ENCODE assay signal across 8 cellular contexts in genomic region chr10:21526952-21527633, GRCh38. TPM values are rescaled to one million over a fixed set of nuclear protein-coding genes. Genes with fewer than 3 reads are reported as not detected.
DNase-seq lines count a peak whose midpoint lies in the region; ATAC-seq and TF ChIP-seq lines count a peak whose summit lies in the region.

No MANE protein-coding gene starts in this region.

- H3K27ac Mint-ChIP-seq in T-helper 1 cell treated with Interleukin-12 subunit alpha and Interleukin-12 subunit beta and Interleukin-4 antibody, amounts not matched to agents 30 μg/mL and 1 μg/mL, for 36 hours: peak overlapping the region; percentile 91

- TF ChIP-seq CTCF in breast epithelium (IDR thresholded peaks at IDR 0.05): no peak

- peak overlapping the region; percentile 98 for H3K9ac ChIP-seq in iPS-20b (ENCODE audit: low read depth, low read length)

- H3K4me3 Mint-ChIP-seq in T-helper 1 cell treated with Interleukin-12 subunit alpha and Interleukin-12 subunit beta and Interleukin-4 antibody, amounts not matched to agents 30 μg/mL and 1 μg/mL, for 36 hours: peak overlapping the region; percentile 88

- H3K4me1 Mint-ChIP-seq in T-helper 1 cell treated with Interleukin-12 subunit alpha and Interleukin-12 subunit beta and Interleukin-4 antibody, amounts not matched to agents 30 μg/mL and 1 μg/mL, for 36 hours (ENCODE audit: low read depth): peaks cover 21% of the 10 kb centered on the region

- H3K4me1 ChIP-seq in breast epithelium (no peaks in the 10 kb centered on the region), iPS-20b (ENCODE audit: insufficient read depth, low read length) (peaks cover 50% of the 10 kb centered on the region)

- no peaks in the 10 kb centered on the region for H3K9me3 Mint-ChIP-seq in T-helper 1 cell treated with Interleukin-12 subunit alpha and Interleukin-12 subunit beta and Interleukin-4 antibody, amounts not matched to agents 30 μg/mL and 1 μg/mL, for 36 hours

- DNase-seq in G401 (ENCODE audit: low spot score) (peak; percentile 68), breast epithelium (ENCODE audit: low spot score in 2 of 2) (peak in 1 of 2 donors; percentile 64), skeletal muscle cell (ENCODE audit: low read depth) (no peak)

- H3K9me3 ChIP-seq in breast epithelium: no peaks in the 10 kb centered on the region
- H3K9me3 ChIP-seq in iPS-20b (ENCODE audit: insufficient read depth, low read depth, low read length): no peaks in the 10 kb centered on the region

- no peak for TF ChIP-seq POLR2A in breast epithelium (IDR thresholded peaks at IDR 0.05)

- ATAC-seq in HG02885 (IDR thresholded peaks at IDR 0.05; ENCODE audit: poor library complexity, unreplicated experiment) (peak; percentile 37), HG03457 (IDR thresholded peaks at IDR 0.05; ENCODE audit: unreplicated experiment) (no peak), HG03097 (IDR thresholded peaks at IDR 0.05; ENCODE audit: low FRiP score, unreplicated experiment) (no peak)

- in situ Hi-C loops in G401 (cut with HindIII; ENCODE audit: low sequenced_read_pairs): no loop called here

- no peaks in the 10 kb centered on the region for H3K36me3 ChIP-seq in breast epithelium
- no peaks in the 10 kb centered on the region for H3K36me3 ChIP-seq in iPS-20b (ENCODE audit: insufficient read depth, low read depth, low read length)

- H3K4me3 ChIP-seq in breast epithelium: peak overlapping the region; percentile 64 to 77 (median 69)
- H3K4me3 ChIP-seq in iPS-20b (ENCODE audit: low read length): peak overlapping the region; percentile 85
- H3K4me3 ChIP-seq in skeletal muscle cell (ENCODE audit: low read depth, low read length): peak overlapping the region; percentile 67

- H3K27me3 ChIP-seq in breast epithelium: no peaks in the 10 kb centered on the region
- H3K27me3 ChIP-seq in iPS-20b (ENCODE audit: insufficient read depth, low read length): no peaks in the 10 kb centered on the region

- H3K27me3 Mint-ChIP-seq in T-helper 1 cell treated with Interleukin-12 subunit alpha and Interleukin-12 subunit beta and Interleukin-4 antibody, amounts not matched to agents 30 μg/mL and 1 μg/mL, for 36 hours (ENCODE audit: low read depth): peaks cover 63% of the 10 kb centered on the region

- H3K27ac ChIP-seq in breast epithelium: peak overlapping the region; percentile 97 to 98
- H3K27ac ChIP-seq in iPS-20b (ENCODE audit: low read length): peak overlapping the region; percentile 99

- intact Hi-C loops in breast epithelium (cut with DNase I; ENCODE audit: low total_unique reads): no loop called here

- peaks cover 5% of the 10 kb centered on the region for H3K36me3 Mint-ChIP-seq in T-helper 1 cell treated with Interleukin-12 subunit alpha and Interleukin-12 subunit beta and Interleukin-4 antibody, amounts not matched to agents 30 μg/mL and 1 μg/mL, for 36 hours (ENCODE audit: low read depth)

RNA-seq across cellular contexts. Expression of gene SKIDA1, which starts 1.6 kb away (rescaled TPM):
- total RNA-seq in G401 (2014; rRNA removed; shearing (Covaris generic)): 22.3 and 22.8 TPM in 2 replicates
- total RNA-seq in breast epithelium: 1 to 10 TPM in 1 of 3 donors, under 1 TPM in 2; 0.59 to 1.4 (median 0.98) TPM

RNA-seq across cellular contexts. Expression of gene MLLT10, which starts 6.9 kb away (rescaled TPM):
- 19.6 and 30.8 TPM in 2 replicates for total RNA-seq in G401 (2014; rRNA removed; shearing (Covaris generic))
- 10 to 100 TPM; 45.6 to 74.6 (median 58.0) TPM for total RNA-seq in breast epithelium
